8 cellular contexts compared by ENCODE assay signal in the genomic region with DNA sequence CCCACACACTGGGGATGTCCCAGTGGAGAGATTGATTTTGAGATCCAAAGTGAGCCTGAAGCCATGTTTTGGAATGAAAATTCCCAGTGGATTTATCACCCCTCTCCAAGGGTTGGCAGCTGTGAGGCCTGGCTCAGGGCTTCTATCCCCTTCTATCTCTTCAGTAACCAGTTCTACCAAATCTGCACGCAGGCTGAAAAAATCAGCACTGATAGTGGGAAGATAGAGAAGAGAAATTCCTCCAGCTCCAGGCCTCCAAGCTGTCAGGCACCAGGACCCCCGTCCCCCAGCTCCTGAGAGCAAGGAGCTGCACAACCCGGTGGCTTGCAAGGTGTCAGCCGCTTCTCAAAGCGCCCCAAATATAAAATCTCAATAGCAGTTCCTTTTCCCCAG. TPM values are rescaled to one million over a fixed set of nuclear protein-coding genes. Genes with fewer than 3 reads are reported as not detected.
DNase-seq lines count a peak whose midpoint lies in the region; ATAC-seq and TF ChIP-seq lines count a peak whose summit lies in the region.

No MANE protein-coding gene starts in this region.

- H3K27me3 ChIP-seq in BE2C: no peaks in the 10 kb centered on the region
- no peaks in the 10 kb centered on the region for H3K27me3 ChIP-seq in Karpas-422 (ENCODE audit: low read length)

- DNase-seq in BE2C (no peak), Karpas-422 (no peak)
- DNase-seq in naive thymus-derived CD8-positive, alpha-beta T cell: no peak
- no peak for DNase-seq in activated effector memory CD4-positive, alpha-beta T cell treated with anti-CD3 and anti-CD28 coated beads, Interleukin-2, amount 50 U/mL, for 16 hours

- H3K4me3 ChIP-seq in BE2C (ENCODE audit: low read depth, low read length) (peak overlapping the region; percentile 77), Karpas-422 (ENCODE audit: low read length) (peak overlapping the region; percentile 80)

- ATAC-seq in naive thymus-derived CD8-positive, alpha-beta T cell: peak in 1 of 2 donors; percentile 13
- ATAC-seq in GM21526 (IDR thresholded peaks at IDR 0.05; ENCODE audit: low FRiP score, unreplicated experiment) (no peak), GM21717 (IDR thresholded peaks at IDR 0.05; ENCODE audit: unreplicated experiment) (no peak), HG03108 (IDR thresholded peaks at IDR 0.05; ENCODE audit: unreplicated experiment) (no peak)

- peak overlapping the region; percentile 91 to 99 (median 98) for H3K4me3 Mint-ChIP-seq in naive thymus-derived CD8-positive, alpha-beta T cell

- no peaks in the 10 kb centered on the region for H3K36me3 ChIP-seq in BE2C
- H3K36me3 ChIP-seq in Karpas-422 (ENCODE audit: insufficient read depth, low read length): peaks cover 12% of the 10 kb centered on the region; the same call in 1 of the 2 replicates

- no peaks in the 10 kb centered on the region for H3K9me2 ChIP-seq in Karpas-422 (replicated peaks; ENCODE audit: insufficient read depth, low read length)

- H3K27ac ChIP-seq in Karpas-422 (ENCODE audit: low read length) (peak overlapping the region; percentile 76), cingulate gyrus (ENCODE audit: low read depth, low read length) (peak overlapping the region; percentile 96)

- peaks cover 0 to 13% (median 0%) of the 10 kb centered on the region in 3 donors for H3K36me3 Mint-ChIP-seq in naive thymus-derived CD8-positive, alpha-beta T cell

- no peaks in the 10 kb centered on the region for H3K27me3 Mint-ChIP-seq in naive thymus-derived CD8-positive, alpha-beta T cell

- H3K9ac ChIP-seq in Karpas-422 (ENCODE audit: low read length): peak overlapping the region; percentile 90

- H2AFZ ChIP-seq in Karpas-422 (ENCODE audit: low read length): no peak overlapping the region

- POLR2A ChIA-PET in naive thymus-derived CD8-positive, alpha-beta T cell (lab: Charles Lee): interaction anchor here (0.6 to 4.9 kb wide), 17 partner anchors 12 to 177 kb away, joined by 3 to 64 read pairs (median 6); partner anchors contain the start of genes ERAL1, FAM222B, NEK8 and PHF12

- H3K9me3 Mint-ChIP-seq in naive thymus-derived CD8-positive, alpha-beta T cell: no peaks in the 10 kb centered on the region

- no peaks in the 10 kb centered on the region; the same call in 1 of the 2 replicates for H4K20me1 ChIP-seq in Karpas-422 (ENCODE audit: insufficient read depth, low read depth, low read length)

- peak overlapping the region; percentile 95 to 99 (median 97) for H3K27ac Mint-ChIP-seq in naive thymus-derived CD8-positive, alpha-beta T cell

- peak overlapping the region; percentile 76 for H3K4me2 ChIP-seq in Karpas-422 (ENCODE audit: low read depth, low read length, poor library complexity, severe bottlenecking)

- no peaks in the 10 kb centered on the region for H3K9me3 ChIP-seq in BE2C
- H3K9me3 ChIP-seq in Karpas-422 (ENCODE audit: low read length): no peaks in the 10 kb centered on the region

- H3K4me1 ChIP-seq in BE2C (no peaks in the 10 kb centered on the region; the same call in 1 of the 2 replicates), Karpas-422 (ENCODE audit: low read length) (peaks cover 72% of the 10 kb centered on the region)

- H3K4me1 Mint-ChIP-seq in naive thymus-derived CD8-positive, alpha-beta T cell: peaks cover 45 to 75% (median 71%) of the 10 kb centered on the region in 4 donors

- TF ChIP-seq CTCF in BE2C (IDR thresholded peaks at IDR 0.05; ENCODE audit: low read depth, low read length): no peak

- peaks cover 58% of the 10 kb centered on the region for H3K79me2 ChIP-seq in Karpas-422 (ENCODE audit: low read length)

RNA-seq across cellular contexts. Expression of gene FLOT2, which starts 1.0 kb away (rescaled TPM):
- 53.5 TPM for polyA plus RNA-seq in BE2C (2012; ENCODE audit: insufficient read depth, insufficient read length, low read depth)
- 35.8 and 57.8 TPM in 2 replicates for total RNA-seq in Karpas-422 (2014; rRNA removed; shearing (Covaris generic); ENCODE audit: low replicate concordance)
- 100 to 1,000 TPM; 206 to 213 TPM for total RNA-seq in naive thymus-derived CD8-positive, alpha-beta T cell
- 100 to 1,000 TPM; 230 to 253 (median 237) TPM for polyA plus RNA-seq in naive thymus-derived CD8-positive, alpha-beta T cell

RNA-seq across cellular contexts. Expression of gene DHRS13, which starts 6.4 kb away (rescaled TPM):
- 14.8 TPM for polyA plus RNA-seq in BE2C (2012; ENCODE audit: insufficient read depth, insufficient read length, low read depth)
- 12.9 and 26.5 TPM in 2 replicates for total RNA-seq in Karpas-422 (2014; rRNA removed; shearing (Covaris generic); ENCODE audit: low replicate concordance)
- 10 to 100 TPM; 46.1 to 47.3 TPM for total RNA-seq in naive thymus-derived CD8-positive, alpha-beta T cell
- 10 to 100 TPM; 17.1 to 22.8 (median 19.4) TPM for polyA plus RNA-seq in naive thymus-derived CD8-positive, alpha-beta T cell

RNA-seq across cellular contexts. Expression of gene ERAL1, which starts 41.7 kb away (rescaled TPM):
- polyA plus RNA-seq in BE2C (2012; ENCODE audit: insufficient read depth, insufficient read length, low read depth): 47.0 TPM
- total RNA-seq in Karpas-422 (2014; rRNA removed; shearing (Covaris generic); ENCODE audit: low replicate concordance): 19.5 and 46.2 TPM in 2 replicates
- 10 to 100 TPM; 25.3 to 25.8 TPM for total RNA-seq in naive thymus-derived CD8-positive, alpha-beta T cell
- 10 to 100 TPM; 32.7 to 54.9 (median 38.0) TPM for polyA plus RNA-seq in naive thymus-derived CD8-positive, alpha-beta T cell

RNA-seq across cellular contexts. Expression of gene FAM222B, which starts 53.9 kb away (rescaled TPM):
- polyA plus RNA-seq in BE2C (2012; ENCODE audit: insufficient read depth, insufficient read length, low read depth): 13.9 TPM
- total RNA-seq in Karpas-422 (2014; rRNA removed; shearing (Covaris generic); ENCODE audit: low replicate concordance): 8.0 and 9.6 TPM in 2 replicates
- 10 to 100 TPM; 16.9 to 23.1 TPM for total RNA-seq in naive thymus-derived CD8-positive, alpha-beta T cell
- polyA plus RNA-seq in naive thymus-derived CD8-positive, alpha-beta T cell: 10 to 100 TPM in 1 of 3 donors, 1 to 10 TPM in 2; 7.5 to 20.0 (median 9.2) TPM

RNA-seq across cellular contexts. Expression of gene PHF12, which starts 54.8 kb away (rescaled TPM):
- 43.0 TPM for polyA plus RNA-seq in BE2C (2012; ENCODE audit: insufficient read depth, insufficient read length, low read depth)
- 38.3 and 44.6 TPM in 2 replicates for total RNA-seq in Karpas-422 (2014; rRNA removed; shearing (Covaris generic); ENCODE audit: low replicate concordance)
- 100 to 1,000 TPM; 117 to 124 TPM for total RNA-seq in naive thymus-derived CD8-positive, alpha-beta T cell
- polyA plus RNA-seq in naive thymus-derived CD8-positive, alpha-beta T cell: 10 to 100 TPM in 1 of 3 donors, 1 to 10 TPM in 2; 5.2 to 12.0 (median 6.2) TPM
